Comparison of ENCODE assay signal across 11 cellular contexts in genomic region chr3:125192190-125193035, GRCh38. TPM values are rescaled to one million over a fixed set of nuclear protein-coding genes. Genes with fewer than 3 reads are reported as not detected.
DNase-seq lines count a peak whose midpoint lies in the region; ATAC-seq and TF ChIP-seq lines count a peak whose summit lies in the region.
"Had no signal": no experiment of that assay in that cellular context is flagged by ENCODE, and none has a peak within 500 bp of the region (broad histone marks: within the 10 kb centered on the region; RNA-seq: fewer than 3 reads in every experiment).

No MANE protein-coding gene starts in this region.

- TF ChIP-seq POLR2A in GM18505 (IDR thresholded peaks at IDR 0.05; ENCODE audit: borderline replicate concordance, extremely low read depth, insufficient read depth, insufficient read length) (no peak), testis (IDR thresholded peaks at IDR 0.05) (no peak)

- H3K27me3 Mint-ChIP-seq in activated T-helper 2 cell treated with anti-CD3 and anti-CD28 coated beads, Interferon-gamma antibody, Interleukin-2, Interleukin-4, amounts not matched to agents 10 μg/mL and 5 μg/mL and 100 μg/mL, durations not matched to agents 14 hours and 24 hours and 36 hours (ENCODE audit: low read depth) = peaks cover 35% of the 10 kb centered on the region

- no peak overlapping the region for H3K4me3 Mint-ChIP-seq in activated T-helper 2 cell treated with anti-CD3 and anti-CD28 coated beads, Interferon-gamma antibody, Interleukin-2, Interleukin-4, amounts not matched to agents 10 μg/mL and 5 μg/mL and 100 μg/mL, durations not matched to agents 14 hours and 24 hours and 36 hours (ENCODE audit: low read depth)

- H3K27ac Mint-ChIP-seq in activated T-helper 2 cell treated with anti-CD3 and anti-CD28 coated beads, Interferon-gamma antibody, Interleukin-2, Interleukin-4, amounts not matched to agents 10 μg/mL and 5 μg/mL and 100 μg/mL, durations not matched to agents 14 hours and 24 hours and 36 hours = no peak overlapping the region

- peaks cover 6% of the 10 kb centered on the region for H3K4me1 ChIP-seq in left ventricle myocardium inferior
- no peaks in the 10 kb centered on the region for H3K4me1 ChIP-seq in testis

- H3K36me3 ChIP-seq in left ventricle myocardium inferior = no peaks in the 10 kb centered on the region
- H3K36me3 ChIP-seq in testis (ENCODE audit: low read depth, missing control alignments) = no peaks in the 10 kb centered on the region

- H3K4me3 ChIP-seq in left ventricle myocardium inferior (no peak overlapping the region), testis (no peak overlapping the region)

- peak; percentile 73 for DNase-seq in islet precursor cell
- DNase-seq in NCI-H128 (lab: John Stamatoyannopoulos, UW; ENCODE audit: unreplicated experiment) = no peak
- no peak for DNase-seq in activated T-helper 2 cell treated with anti-CD3 and anti-CD28 coated beads, Interferon-gamma antibody, Interleukin-2, Interleukin-4, amounts not matched to agents 10 μg/mL and 5 μg/mL and 100 μg/mL, durations not matched to agents 14 hours and 24 hours and 36 hours (ENCODE audit: low spot score)
- no peak for DNase-seq in left ventricle myocardium inferior
- DNase-seq in testis = no peak
- DNase-seq: activated gamma-delta T cell had no signal

- 82 to 88% methylated on average over 12 of the region's 12 CpGs for WGBS in testis, 2 donors

- peaks cover 7% of the 10 kb centered on the region for H3K4me1 Mint-ChIP-seq in activated T-helper 2 cell treated with anti-CD3 and anti-CD28 coated beads, Interferon-gamma antibody, Interleukin-2, Interleukin-4, amounts not matched to agents 10 μg/mL and 5 μg/mL and 100 μg/mL, durations not matched to agents 14 hours and 24 hours and 36 hours (ENCODE audit: low read depth)

- TF ChIP-seq CTCF in left ventricle myocardium inferior (IDR thresholded peaks at IDR 0.05; ENCODE audit: borderline replicate concordance) = no peak
- TF ChIP-seq CTCF in testis (IDR thresholded peaks at IDR 0.05) = no peak

- ATAC-seq in GM18505 (IDR thresholded peaks at IDR 0.05; ENCODE audit: unreplicated experiment) (peak; percentile 66), GM21717 (IDR thresholded peaks at IDR 0.05; ENCODE audit: unreplicated experiment) (peak; percentile 74), HG03558 (IDR thresholded peaks at IDR 0.05; ENCODE audit: extremely low read depth, unreplicated experiment) (peak; percentile 35)
- ATAC-seq: Right ventricle myocardium inferior had no signal

- intact Hi-C loops in activated T-helper 2 cell treated with anti-CD3 and anti-CD28 coated beads, Interferon-gamma antibody, Interleukin-2, Interleukin-4, amounts not matched to agents 10 μg/mL and 5 μg/mL and 100 μg/mL, durations not matched to agents 14 hours and 24 hours and 36 hours (cut with micrococcal nuclease) = no loop called here
- intact Hi-C loops in left ventricle myocardium inferior (cut with micrococcal nuclease) = no loop called here
- intact Hi-C loops in testis (cut with DNase I; ENCODE audit: low total_unique reads) = no loop called here

- H3K9me3 Mint-ChIP-seq in activated T-helper 2 cell treated with anti-CD3 and anti-CD28 coated beads, Interferon-gamma antibody, Interleukin-2, Interleukin-4, amounts not matched to agents 10 μg/mL and 5 μg/mL and 100 μg/mL, durations not matched to agents 14 hours and 24 hours and 36 hours = no peaks in the 10 kb centered on the region

- H3K27me3 ChIP-seq in left ventricle myocardium inferior (ENCODE audit: low read depth) = no peaks in the 10 kb centered on the region
- no peaks in the 10 kb centered on the region for H3K27me3 ChIP-seq in testis

- no peaks in the 10 kb centered on the region for H3K36me3 Mint-ChIP-seq in activated T-helper 2 cell treated with anti-CD3 and anti-CD28 coated beads, Interferon-gamma antibody, Interleukin-2, Interleukin-4, amounts not matched to agents 10 μg/mL and 5 μg/mL and 100 μg/mL, durations not matched to agents 14 hours and 24 hours and 36 hours (ENCODE audit: low read depth)

- H3K27ac ChIP-seq in left ventricle myocardium inferior (replicated peaks) = no peak overlapping the region
- H3K27ac ChIP-seq in testis = no peak overlapping the region

- no peaks in the 10 kb centered on the region for H3K9me3 ChIP-seq in left ventricle myocardium inferior (replicated peaks)
- H3K9me3 ChIP-seq in testis = no peaks in the 10 kb centered on the region

RNA-seq across cellular contexts. Expression of gene SLC12A8, which starts 20.1 kb away (rescaled TPM):
- total RNA-seq in activated T-helper 2 cell treated with anti-CD3 and anti-CD28 coated beads, Interferon-gamma antibody, Interleukin-2, Interleukin-4, amounts not matched to agents 10 μg/mL and 5 μg/mL and 100 μg/mL, durations not matched to agents 14 hours and 24 hours and 36 hours = 1.3 and 1.4 TPM in 2 replicates
- total RNA-seq in left ventricle myocardium inferior = not detected
- total RNA-seq in testis = 10 to 100 TPM; 12.3 to 21.0 TPM
- polyA plus RNA-seq in testis (ENCODE audit: insufficient read depth, low read depth, low replicate concordance) = 10.3 TPM
- total RNA-seq: mononuclear cell had no signal
